ENCODE assay signal across 2 cellular contexts in the genomic region with DNA sequence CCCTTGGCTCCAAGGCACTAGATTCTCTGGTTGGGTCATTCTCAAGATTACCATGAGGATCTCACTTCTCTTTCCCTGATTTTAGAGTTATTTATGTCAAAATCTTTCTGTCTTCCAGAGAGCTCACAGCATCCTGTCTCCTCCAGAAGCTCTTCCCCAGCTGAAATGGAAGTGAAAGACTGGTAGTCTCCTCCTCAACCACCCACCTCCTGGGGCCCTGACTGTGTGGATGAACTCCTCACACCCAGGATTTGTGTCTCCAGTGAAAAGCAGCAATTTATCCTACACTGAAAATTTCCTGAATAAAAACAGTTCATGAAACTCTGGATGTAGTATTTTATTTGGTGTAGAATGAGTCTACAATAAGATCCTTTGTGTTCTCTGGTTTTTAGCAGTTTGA.
TF ChIP-seq lines count a peak whose summit lies in the region.

No MANE protein-coding gene starts in this region.

TF ChIP-seq in GM23338, 12 proteins besides CTCF, POLR2A, EP300 and RAD21 (continues in another document):
- TF ChIP-seq, protein P1, sequence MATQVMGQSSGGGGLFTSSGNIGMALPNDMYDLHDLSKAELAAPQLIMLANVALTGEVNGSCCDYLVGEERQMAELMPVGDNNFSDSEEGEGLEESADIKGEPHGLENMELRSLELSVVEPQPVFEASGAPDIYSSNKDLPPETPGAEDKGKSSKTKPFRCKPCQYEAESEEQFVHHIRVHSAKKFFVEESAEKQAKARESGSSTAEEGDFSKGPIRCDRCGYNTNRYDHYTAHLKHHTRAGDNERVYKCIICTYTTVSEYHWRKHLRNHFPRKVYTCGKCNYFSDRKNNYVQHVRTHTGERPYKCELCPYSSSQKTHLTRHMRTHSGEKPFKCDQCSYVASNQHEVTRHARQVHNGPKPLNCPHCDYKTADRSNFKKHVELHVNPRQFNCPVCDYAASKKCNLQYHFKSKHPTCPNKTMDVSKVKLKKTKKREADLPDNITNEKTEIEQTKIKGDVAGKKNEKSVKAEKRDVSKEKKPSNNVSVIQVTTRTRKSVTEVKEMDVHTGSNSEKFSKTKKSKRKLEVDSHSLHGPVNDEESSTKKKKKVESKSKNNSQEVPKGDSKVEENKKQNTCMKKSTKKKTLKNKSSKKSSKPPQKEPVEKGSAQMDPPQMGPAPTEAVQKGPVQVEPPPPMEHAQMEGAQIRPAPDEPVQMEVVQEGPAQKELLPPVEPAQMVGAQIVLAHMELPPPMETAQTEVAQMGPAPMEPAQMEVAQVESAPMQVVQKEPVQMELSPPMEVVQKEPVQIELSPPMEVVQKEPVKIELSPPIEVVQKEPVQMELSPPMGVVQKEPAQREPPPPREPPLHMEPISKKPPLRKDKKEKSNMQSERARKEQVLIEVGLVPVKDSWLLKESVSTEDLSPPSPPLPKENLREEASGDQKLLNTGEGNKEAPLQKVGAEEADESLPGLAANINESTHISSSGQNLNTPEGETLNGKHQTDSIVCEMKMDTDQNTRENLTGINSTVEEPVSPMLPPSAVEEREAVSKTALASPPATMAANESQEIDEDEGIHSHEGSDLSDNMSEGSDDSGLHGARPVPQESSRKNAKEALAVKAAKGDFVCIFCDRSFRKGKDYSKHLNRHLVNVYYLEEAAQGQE (IDR thresholded peaks at IDR 0.05; ENCODE audit: unreplicated experiment): no peak
- TF ChIP-seq EZH2phosphoT487 (IDR thresholded peaks at IDR 0.05; ENCODE audit: unreplicated experiment) (no peak), STAT1 (IDR thresholded peaks at IDR 0.05; ENCODE audit: unreplicated experiment) (no peak), ZNF114 (CRISPR knock-in tag; IDR thresholded peaks at IDR 0.05) (no peak), CREB1 (CRISPR knock-in tag; IDR thresholded peaks at IDR 0.05; ENCODE audit: low read depth) (no peak), EZH2 (IDR thresholded peaks at IDR 0.05; ENCODE audit: low read depth, unreplicated experiment) (no peak), NANOG (IDR thresholded peaks at IDR 0.05; ENCODE audit: borderline replicate concordance) (no peak), POLR2AphosphoS5 (IDR thresholded peaks at IDR 0.05; ENCODE audit: low read depth) (no peak)
- TF ChIP-seq, protein P2, sequence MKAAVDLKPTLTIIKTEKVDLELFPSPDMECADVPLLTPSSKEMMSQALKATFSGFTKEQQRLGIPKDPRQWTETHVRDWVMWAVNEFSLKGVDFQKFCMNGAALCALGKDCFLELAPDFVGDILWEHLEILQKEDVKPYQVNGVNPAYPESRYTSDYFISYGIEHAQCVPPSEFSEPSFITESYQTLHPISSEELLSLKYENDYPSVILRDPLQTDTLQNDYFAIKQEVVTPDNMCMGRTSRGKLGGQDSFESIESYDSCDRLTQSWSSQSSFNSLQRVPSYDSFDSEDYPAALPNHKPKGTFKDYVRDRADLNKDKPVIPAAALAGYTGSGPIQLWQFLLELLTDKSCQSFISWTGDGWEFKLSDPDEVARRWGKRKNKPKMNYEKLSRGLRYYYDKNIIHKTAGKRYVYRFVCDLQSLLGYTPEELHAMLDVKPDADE (IDR thresholded peaks at IDR 0.05): no peak
- TF ChIP-seq, protein P3, sequence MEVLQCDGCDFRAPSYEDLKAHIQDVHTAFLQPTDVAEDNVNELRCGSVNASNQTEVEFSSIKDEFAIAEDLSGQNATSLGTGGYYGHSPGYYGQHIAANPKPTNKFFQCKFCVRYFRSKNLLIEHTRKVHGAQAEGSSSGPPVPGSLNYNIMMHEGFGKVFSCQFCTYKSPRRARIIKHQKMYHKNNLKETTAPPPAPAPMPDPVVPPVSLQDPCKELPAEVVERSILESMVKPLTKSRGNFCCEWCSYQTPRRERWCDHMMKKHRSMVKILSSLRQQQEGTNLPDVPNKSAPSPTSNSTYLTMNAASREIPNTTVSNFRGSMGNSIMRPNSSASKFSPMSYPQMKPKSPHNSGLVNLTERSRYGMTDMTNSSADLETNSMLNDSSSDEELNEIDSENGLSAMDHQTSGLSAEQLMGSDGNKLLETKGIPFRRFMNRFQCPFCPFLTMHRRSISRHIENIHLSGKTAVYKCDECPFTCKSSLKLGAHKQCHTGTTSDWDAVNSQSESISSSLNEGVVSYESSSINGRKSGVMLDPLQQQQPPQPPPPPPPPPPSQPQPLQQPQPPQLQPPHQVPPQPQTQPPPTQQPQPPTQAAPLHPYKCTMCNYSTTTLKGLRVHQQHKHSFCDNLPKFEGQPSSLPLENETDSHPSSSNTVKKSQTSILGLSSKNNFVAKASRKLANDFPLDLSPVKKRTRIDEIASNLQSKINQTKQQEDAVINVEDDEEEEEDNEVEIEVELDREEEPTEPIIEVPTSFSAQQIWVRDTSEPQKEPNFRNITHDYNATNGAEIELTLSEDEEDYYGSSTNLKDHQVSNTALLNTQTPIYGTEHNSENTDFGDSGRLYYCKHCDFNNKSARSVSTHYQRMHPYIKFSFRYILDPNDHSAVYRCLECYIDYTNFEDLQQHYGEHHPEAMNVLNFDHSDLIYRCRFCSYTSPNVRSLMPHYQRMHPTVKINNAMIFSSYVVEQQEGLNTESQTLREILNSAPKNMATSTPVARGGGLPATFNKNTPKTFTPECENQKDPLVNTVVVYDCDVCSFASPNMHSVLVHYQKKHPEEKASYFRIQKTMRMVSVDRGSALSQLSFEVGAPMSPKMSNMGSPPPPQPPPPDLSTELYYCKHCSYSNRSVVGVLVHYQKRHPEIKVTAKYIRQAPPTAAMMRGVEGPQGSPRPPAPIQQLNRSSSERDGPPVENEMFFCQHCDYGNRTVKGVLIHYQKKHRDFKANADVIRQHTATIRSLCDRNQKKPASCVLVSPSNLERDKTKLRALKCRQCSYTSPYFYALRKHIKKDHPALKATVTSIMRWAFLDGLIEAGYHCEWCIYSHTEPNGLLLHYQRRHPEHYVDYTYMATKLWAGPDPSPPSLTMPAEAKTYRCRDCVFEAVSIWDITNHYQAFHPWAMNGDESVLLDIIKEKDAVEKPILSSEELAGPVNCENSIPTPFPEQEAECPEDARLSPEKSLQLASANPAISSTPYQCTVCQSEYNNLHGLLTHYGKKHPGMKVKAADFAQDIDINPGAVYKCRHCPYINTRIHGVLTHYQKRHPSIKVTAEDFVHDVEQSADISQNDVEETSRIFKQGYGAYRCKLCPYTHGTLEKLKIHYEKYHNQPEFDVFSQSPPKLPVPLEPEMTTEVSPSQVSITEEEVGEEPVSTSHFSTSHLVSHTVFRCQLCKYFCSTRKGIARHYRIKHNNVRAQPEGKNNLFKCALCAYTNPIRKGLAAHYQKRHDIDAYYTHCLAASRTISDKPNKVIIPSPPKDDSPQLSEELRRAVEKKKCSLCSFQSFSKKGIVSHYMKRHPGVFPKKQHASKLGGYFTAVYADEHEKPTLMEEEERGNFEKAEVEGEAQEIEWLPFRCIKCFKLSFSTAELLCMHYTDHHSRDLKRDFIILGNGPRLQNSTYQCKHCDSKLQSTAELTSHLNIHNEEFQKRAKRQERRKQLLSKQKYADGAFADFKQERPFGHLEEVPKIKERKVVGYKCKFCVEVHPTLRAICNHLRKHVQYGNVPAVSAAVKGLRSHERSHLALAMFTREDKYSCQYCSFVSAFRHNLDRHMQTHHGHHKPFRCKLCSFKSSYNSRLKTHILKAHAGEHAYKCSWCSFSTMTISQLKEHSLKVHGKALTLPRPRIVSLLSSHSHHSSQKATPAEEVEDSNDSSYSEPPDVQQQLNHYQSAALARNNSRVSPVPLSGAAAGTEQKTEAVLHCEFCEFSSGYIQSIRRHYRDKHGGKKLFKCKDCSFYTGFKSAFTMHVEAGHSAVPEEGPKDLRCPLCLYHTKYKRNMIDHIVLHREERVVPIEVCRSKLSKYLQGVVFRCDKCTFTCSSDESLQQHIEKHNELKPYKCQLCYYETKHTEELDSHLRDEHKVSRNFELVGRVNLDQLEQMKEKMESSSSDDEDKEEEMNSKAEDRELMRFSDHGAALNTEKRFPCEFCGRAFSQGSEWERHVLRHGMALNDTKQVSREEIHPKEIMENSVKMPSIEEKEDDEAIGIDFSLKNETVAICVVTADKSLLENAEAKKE (CRISPR knock-in tag; IDR thresholded peaks at IDR 0.05): no peak

TF ChIP-seq in endothelial cell of umbilical vein, 7 proteins besides CTCF, POLR2A, EP300 and RAD21 (continued from another document):
- no peak for TF ChIP-seq GATA2 (IDR thresholded peaks at IDR 0.05; ENCODE audit: insufficient read depth, insufficient read length, low read depth, low read length)
- TF ChIP-seq, protein P4, sequence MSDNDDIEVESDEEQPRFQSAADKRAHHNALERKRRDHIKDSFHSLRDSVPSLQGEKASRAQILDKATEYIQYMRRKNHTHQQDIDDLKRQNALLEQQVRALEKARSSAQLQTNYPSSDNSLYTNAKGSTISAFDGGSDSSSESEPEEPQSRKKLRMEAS (IDR thresholded peaks at IDR 0.05; ENCODE audit: insufficient read depth, insufficient read length): no peak
- TF ChIP-seq MYC (IDR thresholded peaks at IDR 0.05; ENCODE audit: low read depth, low read length): no peak
- TF ChIP-seq JUN (IDR thresholded peaks at IDR 0.05; ENCODE audit: borderline replicate concordance, insufficient read depth, insufficient read length, low read depth): no peak
